In the genomic region with DNA sequence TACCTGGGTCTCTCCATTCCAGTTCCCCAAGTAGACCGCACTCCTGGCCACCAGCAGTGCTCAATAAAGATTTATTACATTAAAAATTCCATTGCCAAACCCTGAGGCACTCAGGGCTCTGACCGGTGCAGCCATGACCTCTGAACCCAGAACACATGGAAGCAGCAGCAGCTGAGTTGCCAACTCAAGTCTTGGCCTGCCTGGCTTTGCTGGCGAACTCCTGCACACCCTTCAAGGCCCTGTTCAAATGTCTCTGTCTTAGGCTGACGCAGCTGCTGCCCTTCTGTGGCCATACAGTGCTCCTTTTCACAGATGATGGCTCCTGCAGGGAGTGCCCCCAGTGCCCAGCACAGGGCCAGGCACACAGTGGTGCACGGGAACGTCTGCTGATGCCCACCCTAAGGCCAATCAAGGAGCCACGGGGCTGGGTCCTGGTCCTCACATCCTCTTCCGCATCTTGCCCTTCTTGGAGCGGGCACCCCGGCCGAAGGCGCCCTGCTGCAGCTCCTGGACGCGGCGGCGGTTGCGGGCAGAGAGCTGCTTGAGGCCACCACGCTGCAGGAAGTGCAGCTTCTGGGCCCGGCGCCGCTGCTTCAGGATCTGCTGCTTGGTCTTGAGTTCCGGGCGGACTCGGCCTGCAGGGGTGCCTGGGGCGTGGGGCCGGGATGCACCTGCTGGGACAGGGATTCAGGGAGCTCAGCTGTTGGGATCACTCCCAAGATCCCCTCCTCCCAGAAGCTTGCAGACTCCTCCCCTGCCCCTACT, we compare ENCODE assay signal across 23 cellular contexts. TPM values are rescaled to one million over a fixed set of nuclear protein-coding genes. Genes with fewer than 3 reads are reported as not detected.
DNase-seq lines count a peak whose midpoint lies in the region; ATAC-seq and TF ChIP-seq lines count a peak whose summit lies in the region.
"Had no signal": no experiment of that assay in that cellular context is flagged by ENCODE, and none has a peak within 500 bp of the region (broad histone marks: within the 10 kb centered on the region; RNA-seq: fewer than 3 reads in every experiment).

No MANE protein-coding gene starts in this region.

- DNase-seq in Calu3 (no peak), Panc1 (ENCODE audit: low read depth, low spot score) (no peak), left lobe of liver (ENCODE audit: low spot score) (no peak)
- DNase-seq in CD4-positive, alpha-beta memory T cell, result no peak
- DNase-seq: DND-41, GM23248, H9, NCI-H1105, NCI-H146, NCI-H2081, NCI-H2171, NCI-H345, NCI-H524 treated with DMSO at 0.1 percent for 48 hours, NCI-H82, SJCRH30 had no signal

- no peak overlapping the region for H3K27ac Mint-ChIP-seq in Calu3 (ENCODE audit: unreplicated experiment)
- peak overlapping the region in 1 of 7 donors; percentile 54 for H3K27ac Mint-ChIP-seq in CD4-positive, alpha-beta memory T cell

- no peak for TF ChIP-seq CTCF in Calu3 (IDR thresholded peaks at IDR 0.05; ENCODE audit: unreplicated experiment)
- TF ChIP-seq CTCF in Panc1 (IDR thresholded peaks at IDR 0.05), result no peak

- H4K20me1 ChIP-seq in BLaER1, result peaks cover 81% of the 10 kb centered on the region

- H3K36me3 ChIP-seq in BLaER1 (peaks cover 58% of the 10 kb centered on the region), Panc1 (ENCODE audit: control insufficient read depth, insufficient read depth, low read length) (no peaks in the 10 kb centered on the region)
- H3K36me3 ChIP-seq in CD4-positive, alpha-beta memory T cell (ENCODE audit: insufficient read depth, low read length), result peaks cover 43% of the 10 kb centered on the region

- in situ Hi-C loops in Panc1 (cut with HindIII; ENCODE audit: low pct_unique_long_range_greater_than_20kb, low sequenced_read_pairs), result loop anchor here (25.0 kb wide), 1 partner anchor 96 kb away; a partner anchor contains a TSS

- BruUV-seq in Calu3 (replicated peaks; lab: Mats Ljungman, UMichigan) (TSS peak; percentile 57), Panc1 (replicated peaks; lab: Mats Ljungman, UMichigan) (TSS peak; percentile 81)

- no peaks in the 10 kb centered on the region for H3K9me3 Mint-ChIP-seq in Calu3 (ENCODE audit: low read depth, unreplicated experiment)
- no peaks in the 10 kb centered on the region for H3K9me3 Mint-ChIP-seq in CD4-positive, alpha-beta memory T cell
- H3K9me3 Mint-ChIP-seq: H9 had no signal

- peak overlapping the region; percentile 67; the same call in 1 of the 2 replicates for H3K4me3 ChIP-seq in BLaER1
- H3K4me3 ChIP-seq in Panc1 (ENCODE audit: low read depth in 2 of 2, low read length in 2 of 2), result no peak overlapping the region
- no peak overlapping the region for H3K4me3 ChIP-seq in CD4-positive, alpha-beta memory T cell (ENCODE audit: low read length in 2 of 2)
- H3K4me3 ChIP-seq: GM12878, GM23248, SJCRH30 had no signal

- no peak overlapping the region for H3K4me3 Mint-ChIP-seq in Calu3 (ENCODE audit: low read depth, unreplicated experiment)
- no peak overlapping the region for H3K4me3 Mint-ChIP-seq in CD4-positive, alpha-beta memory T cell
- H3K4me3 Mint-ChIP-seq: H9 had no signal

- POLR2A ChIA-PET in Panc1 (lab: Charles Lee), result no interaction called here
- POLR2A ChIA-PET in CD4-positive, alpha-beta memory T cell (lab: Charles Lee; ENCODE audit: partially characterized antibody), result no interaction called here

- H3K9me3 ChIP-seq in BLaER1 (no peaks in the 10 kb centered on the region), Panc1 (ENCODE audit: control insufficient read depth, insufficient read depth, low read depth, low read length) (no peaks in the 10 kb centered on the region)
- H3K9me3 ChIP-seq in CD4-positive, alpha-beta memory T cell (ENCODE audit: control insufficient read depth in 1 of 2, low read length in 2 of 2), result no peaks in the 10 kb centered on the region
- H3K9me3 ChIP-seq: SJCRH30 had no signal

- H3K27me3 ChIP-seq in BLaER1 (peaks cover 44% of the 10 kb centered on the region), Panc1 (ENCODE audit: control insufficient read depth, insufficient read depth, low read length) (no peaks in the 10 kb centered on the region)
- no peaks in the 10 kb centered on the region for H3K27me3 ChIP-seq in CD4-positive, alpha-beta memory T cell (ENCODE audit: insufficient read depth, low read length)
- H3K27me3 ChIP-seq: SJCRH30 had no signal

- H3K4me1 ChIP-seq in BLaER1 (peaks cover 86% of the 10 kb centered on the region), Panc1 (ENCODE audit: control insufficient read depth, insufficient read depth, low read length) (0 out of 2 replicates have a peak, but pooled peaks cover under 1% of the 10 kb centered on the region)
- H3K4me1 ChIP-seq in CD4-positive, alpha-beta memory T cell (ENCODE audit: insufficient read depth, low read length), result peaks cover 11% of the 10 kb centered on the region

- intact Hi-C loops in Calu3 (cut with micrococcal nuclease; ENCODE audit: unreplicated experiment), result no loop called here
- intact Hi-C loops in Panc1 (cut with micrococcal nuclease; ENCODE audit: unreplicated experiment), result loop anchor here (10.0 kb wide), 1 partner anchor 164 kb away; no protein-coding TSS in a partner anchor
- intact Hi-C loops in CD4-positive, alpha-beta memory T cell (cut with micrococcal nuclease), result no loop called here

- H3K4me2 ChIP-seq in BLaER1, result peak overlapping the region; percentile 92
- H3K4me2 ChIP-seq: KMS-11 had no signal

- no peak for ATAC-seq in Panc1
- peak; percentile 55 for ATAC-seq in left lobe of liver
- ATAC-seq in HG03439 (IDR thresholded peaks at IDR 0.05; ENCODE audit: unreplicated experiment), result no peak
- no peak for ATAC-seq in GM21737 (IDR thresholded peaks at IDR 0.05; ENCODE audit: unreplicated experiment)
- ATAC-seq: GM12878 had no signal

- H3K36me3 Mint-ChIP-seq in Calu3 (ENCODE audit: insufficient read depth, unreplicated experiment), result peaks cover 49% of the 10 kb centered on the region
- H3K36me3 Mint-ChIP-seq in CD4-positive, alpha-beta memory T cell, result peaks cover 30 to 55% of the 10 kb centered on the region in 2 donors

- H3K27ac ChIP-seq in BLaER1 (peak overlapping the region; percentile 41), Panc1 (ENCODE audit: low read length) (no peak overlapping the region)
- H3K27ac ChIP-seq in CD4-positive, alpha-beta memory T cell (ENCODE audit: low read depth, low read length), result no peak overlapping the region
- H3K27ac ChIP-seq: C4-2B, GM23248, KMS-11, SJCRH30 had no signal

- peak overlapping the region; percentile 43; the same call in 1 of the 2 replicates for H3K9ac ChIP-seq in BLaER1
- H3K9ac ChIP-seq: GM23248, KMS-11 had no signal

- H3K27me3 Mint-ChIP-seq in Calu3 (ENCODE audit: unreplicated experiment), result no peaks in the 10 kb centered on the region
- peaks cover 0 to 2% of the 10 kb centered on the region in 2 donors for H3K27me3 Mint-ChIP-seq in CD4-positive, alpha-beta memory T cell

- CTCF ChIA-PET in Calu3 (lab: Charles Lee) (no interaction called here), Panc1 (lab: Charles Lee) (interaction anchor here (0.7 kb wide), 1 partner anchor 45 kb away, joined by 4 read pairs; no protein-coding TSS in a partner anchor)
- CTCF ChIA-PET in CD4-positive, alpha-beta memory T cell (lab: Charles Lee; ENCODE audit: partially characterized antibody), result interaction anchor here (1.0 to 1.4 kb wide), 3 partner anchors 8 to 110 kb away, joined by 3 to 5 read pairs (median 4); no protein-coding TSS in a partner anchor

- no peaks in the 10 kb centered on the region for H3K4me1 Mint-ChIP-seq in Calu3 (ENCODE audit: low read depth, unreplicated experiment)
- peaks cover 3 to 19% (median 5%) of the 10 kb centered on the region in 4 donors for H3K4me1 Mint-ChIP-seq in CD4-positive, alpha-beta memory T cell

RNA-seq across cellular contexts. Expression of a gene that starts 9.1 kb away (rescaled TPM):
- 2.3 and 3.2 TPM in 2 replicates for total RNA-seq in Calu3 (2022)
- 0.10 TPM for total RNA-seq in Panc1 (2021; ENCODE audit: unreplicated experiment)
- not detected for polyA plus RNA-seq in Panc1 (2012; ENCODE audit: insufficient read length)
- total RNA-seq in left lobe of liver, result not detected
- not detected for total RNA-seq in CD4-positive, alpha-beta memory T cell
- polyA plus RNA-seq in CD4-positive, alpha-beta memory T cell, result under 1 TPM in 1 of 2 donors, not detected in 1; 0.18 TPM
- total RNA-seq: GM23248, H9, HT1080, SJCRH30 had no signal
- polyA plus RNA-seq: GM12878, GM23248 had no signal

RNA-seq across cellular contexts. Expression of a gene that starts 23.1 kb away (rescaled TPM):
- total RNA-seq in Calu3 (2022) (59.7 and 85.9 TPM in 2 replicates), Panc1 (2021; ENCODE audit: unreplicated experiment) (0.28 TPM), left lobe of liver (0.25 TPM)
- 0.27 TPM for polyA plus RNA-seq in Panc1 (2012; ENCODE audit: insufficient read length)
- total RNA-seq in CD4-positive, alpha-beta memory T cell, result 1 to 10 TPM in 1 of 2 experiments, under 1 TPM in 1; 0.58 to 1.4 TPM
- polyA plus RNA-seq in CD4-positive, alpha-beta memory T cell, result under 1 TPM; 0.10 to 0.68 TPM
- total RNA-seq: GM23248; HT1080; SJCRH30; T-helper 1 cell treated with Interleukin-12 subunit alpha and Interleukin-12 subunit beta and Interleukin-4 antibody, amounts not matched to agents 30 ng/mL and 1 ng/mL, for 36 hours had no signal
- polyA plus RNA-seq: GM23248 had no signal

RNA-seq across cellular contexts. Expression of a gene that starts 26.7 kb away (rescaled TPM):
- total RNA-seq in Calu3 (2022) (104 and 112 TPM in 2 replicates), Panc1 (2021; ENCODE audit: unreplicated experiment) (101 TPM), left lobe of liver (33.5 TPM)
- polyA plus RNA-seq in Panc1 (2012; ENCODE audit: insufficient read length), result 156 TPM
- total RNA-seq in CD4-positive, alpha-beta memory T cell, result 10 to 100 TPM; 64.9 to 69.4 TPM
- 10 to 100 TPM in 1 of 2 donors, 1 to 10 TPM in 1; 9.9 to 39.7 TPM for polyA plus RNA-seq in CD4-positive, alpha-beta memory T cell

RNA-seq across cellular contexts. Expression of a gene that starts 26.9 kb away (rescaled TPM):
- 27.4 and 28.4 TPM in 2 replicates for total RNA-seq in Calu3 (2022)
- total RNA-seq in Panc1 (2021; ENCODE audit: unreplicated experiment), result 41.0 TPM
- polyA plus RNA-seq in Panc1 (2012; ENCODE audit: insufficient read length), result 45.7 TPM
- 28.4 TPM for total RNA-seq in left lobe of liver
- 10 to 100 TPM; 12.8 to 14.2 TPM for total RNA-seq in CD4-positive, alpha-beta memory T cell
- polyA plus RNA-seq in CD4-positive, alpha-beta memory T cell, result 10 to 100 TPM; 19.4 to 25.9 TPM

Comparison
In these comparisons a context has a peak if more than half of its experiments do, and no peak if none do; other contexts are left out.
1. RNA of a gene that starts 23.1 kb away (total RNA-seq): 59.7 to 85.9 TPM in Calu3; 0.58 to 1.4 TPM in CD4-positive, alpha-beta memory T cell, 0.28 TPM in Panc1 (single experiment) and 0.25 TPM in left lobe of liver (single experiment); every median in the first group is over 10 times any median in the second.